ENCODE assay signal across 8 cellular contexts in the genomic region with DNA sequence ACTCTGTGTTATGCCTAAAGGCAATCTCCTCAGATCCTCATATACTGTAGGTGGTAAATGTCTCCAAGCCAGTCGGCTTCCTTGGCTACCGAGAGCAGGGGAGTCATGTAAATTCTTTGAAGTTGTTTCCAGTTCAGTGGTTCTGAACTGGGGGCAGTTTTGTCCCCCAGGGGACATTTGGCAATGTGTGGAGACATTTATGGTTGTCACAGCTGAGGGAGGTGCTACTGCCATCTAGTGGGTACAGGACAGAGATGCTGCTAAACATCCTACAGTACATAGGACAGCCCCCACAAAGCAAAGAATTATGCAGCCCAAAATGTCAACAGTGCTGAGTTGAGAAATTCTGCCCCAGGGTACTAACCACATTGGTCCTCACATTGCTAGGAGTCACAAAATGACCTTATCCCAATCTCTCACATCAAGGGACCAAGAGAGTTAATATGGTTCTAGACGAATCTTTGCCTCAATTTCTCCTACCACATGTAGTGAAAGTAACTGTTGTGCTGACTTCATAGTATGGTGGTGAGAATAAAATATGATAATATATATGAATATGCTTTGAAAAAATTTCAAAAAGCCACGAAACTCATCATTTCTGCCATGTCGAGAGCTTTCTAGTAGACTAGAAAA.
DNase-seq lines count a peak whose midpoint lies in the region; ATAC-seq and TF ChIP-seq lines count a peak whose summit lies in the region.

No MANE protein-coding gene starts in this region.

- H3K9me3 ChIP-seq in Panc1 (ENCODE audit: control insufficient read depth, insufficient read depth, low read depth, low read length) = no peaks in the 10 kb centered on the region
- no peaks in the 10 kb centered on the region for H3K9me3 ChIP-seq in effector memory CD4-positive, alpha-beta T cell (ENCODE audit: control insufficient read depth, low read length)

- no peaks in the 10 kb centered on the region for H3K4me1 ChIP-seq in Panc1 (ENCODE audit: control insufficient read depth, insufficient read depth, low read length)
- H3K4me1 ChIP-seq in effector memory CD4-positive, alpha-beta T cell (ENCODE audit: control insufficient read depth, insufficient read depth, low read length, poor library complexity, severe bottlenecking) = no peaks in the 10 kb centered on the region

- peak overlapping the region in 5 of 6 donors; percentile 26 to 92 (median 55) for H3K27ac Mint-ChIP-seq in naive B cell

- BruUV-seq in Panc1 (replicated peaks; lab: Mats Ljungman, UMichigan) = no TSS peak

- H3K4me1 Mint-ChIP-seq in naive B cell = peaks cover 21 to 24% (median 23%) of the 10 kb centered on the region in 3 donors

- in situ Hi-C loops in Panc1 (cut with HindIII; ENCODE audit: low pct_unique_long_range_greater_than_20kb, low sequenced_read_pairs) = no loop called here

- no peaks in the 10 kb centered on the region for H3K36me3 ChIP-seq in Panc1 (ENCODE audit: control insufficient read depth, insufficient read depth, low read length)
- no peaks in the 10 kb centered on the region for H3K36me3 ChIP-seq in effector memory CD4-positive, alpha-beta T cell (ENCODE audit: control insufficient read depth, insufficient read depth, low read length)

- H3K4me3 Mint-ChIP-seq in naive B cell = peak overlapping the region in 4 of 8 donors; percentile 17 to 54 (median 38)

- H3K27me3 Mint-ChIP-seq in naive B cell = peaks cover 0 to 8% (median 6%) of the 10 kb centered on the region in 3 donors

- H3K9me3 Mint-ChIP-seq in naive B cell = peaks cover 0 to 8% (median 0%) of the 10 kb centered on the region in 7 donors

- CTCF ChIA-PET in Panc1 (lab: Charles Lee) = no interaction called here

- no peaks in the 10 kb centered on the region for H3K27me3 ChIP-seq in Panc1 (ENCODE audit: control insufficient read depth, insufficient read depth, low read length)
- no peaks in the 10 kb centered on the region for H3K27me3 ChIP-seq in effector memory CD4-positive, alpha-beta T cell (replicated peaks; ENCODE audit: control insufficient read depth, insufficient read depth, low read length, poor library complexity, severe bottlenecking)

- peaks cover 0 to 7% of the 10 kb centered on the region in 2 donors for H3K36me3 Mint-ChIP-seq in naive B cell

- no peak overlapping the region for H3K4me3 ChIP-seq in Panc1 (ENCODE audit: low read depth in 2 of 2, low read length in 2 of 2)
- H3K4me3 ChIP-seq in epithelial cell of esophagus (ENCODE audit: low read length) = no peak overlapping the region
- no peak overlapping the region for H3K4me3 ChIP-seq in effector memory CD4-positive, alpha-beta T cell (ENCODE audit: insufficient read depth, low read depth, low read length, poor library complexity, severe bottlenecking)

- peak; percentile 92 for ATAC-seq in GM21390 (IDR thresholded peaks at IDR 0.05; ENCODE audit: unreplicated experiment)
- peak; percentile 92 for ATAC-seq in HG03520 (IDR thresholded peaks at IDR 0.05; ENCODE audit: unreplicated experiment)
- ATAC-seq in Panc1 = peak; percentile 85
- ATAC-seq in naive B cell (ENCODE audit: low read depth in 2 of 2) = peak; percentile 77 to 81

- peak; percentile 36 for DNase-seq in NOMO-1 treated with DMSO at 0.1 percent for 48 hours (lab: John Stamatoyannopoulos, UW; ENCODE audit: unreplicated experiment)
- no peak for DNase-seq in NOMO-1 treated with dmso at 0.1 percent for 144 hours (lab: John Stamatoyannopoulos, UW; ENCODE audit: unreplicated experiment)
- peak; percentile 35 for DNase-seq in Panc1 (ENCODE audit: low read depth, low spot score)
- DNase-seq in epithelial cell of esophagus (ENCODE audit: low read depth) = peak; percentile 64
- peak; percentile 41 for DNase-seq in naive B cell
- no peak for DNase-seq in effector memory CD4-positive, alpha-beta T cell

- intact Hi-C loops in Panc1 (cut with micrococcal nuclease; ENCODE audit: unreplicated experiment) = loop anchor here (2.0 kb wide), 1 partner anchor 224 kb away; no protein-coding TSS in a partner anchor

- TF ChIP-seq CTCF in Panc1 (IDR thresholded peaks at IDR 0.05) (peak; percentile 78), epithelial cell of esophagus (IDR thresholded peaks at IDR 0.05; ENCODE audit: insufficient read depth, low read depth, low read length, missing control alignments) (peak; percentile 96)

- POLR2A ChIA-PET in Panc1 (lab: Charles Lee) = interaction anchor here (0.7 kb wide), 1 partner anchor 81 kb away, joined by 3 read pairs; no protein-coding TSS in a partner anchor

- no peak overlapping the region for H3K27ac ChIP-seq in Panc1 (ENCODE audit: low read length)
- no peak overlapping the region for H3K27ac ChIP-seq in effector memory CD4-positive, alpha-beta T cell (ENCODE audit: insufficient read depth, low read length, poor library complexity, severe bottlenecking)

Comparison
In these comparisons a context has a peak if more than half of its experiments do, and no peak if none do; other contexts are left out.
1. DNase-seq: peak in NOMO-1 treated with DMSO at 0.1 percent for 48 hours (single experiment), Panc1 (single experiment), epithelial cell of esophagus (single experiment) and naive B cell (single experiment); none in NOMO-1 treated with dmso at 0.1 percent for 144 hours (single experiment) and effector memory CD4-positive, alpha-beta T cell (0 of 3).
2. Peak in every context shown above with its lines, with median percentiles within 50 percentile points of each other: ATAC-seq.